In genomic region chr14:22837059-22837749, GRCh38 we compare ENCODE assay signal across 8 cellular contexts. TPM values are rescaled to one million over a fixed set of nuclear protein-coding genes. Genes with fewer than 3 reads are reported as not detected.
DNase-seq lines count a peak whose midpoint lies in the region; ATAC-seq and TF ChIP-seq lines count a peak whose summit lies in the region.

No MANE protein-coding gene starts in this region.

- peaks cover 53% of the 10 kb centered on the region for H3K4me1 Mint-ChIP-seq in chondrocyte (ENCODE audit: low read depth)

- peaks cover 25% of the 10 kb centered on the region for H3K36me3 Mint-ChIP-seq in chondrocyte (ENCODE audit: low read depth)

- H3K4me3 ChIP-seq in right lobe of liver: peak overlapping the region; percentile 66 to 82 (median 70)

- under 1% methylated on average over 34 of the region's 60 CpGs for WGBS in right lobe of liver (ENCODE audit: insufficient coverage, low coverage, low lambda C conversion rate, missing lambda C conversion rate)

- peaks cover 0 to 14% (median 1%) of the 10 kb centered on the region in 4 donors for H3K36me3 ChIP-seq in right lobe of liver

- peak; percentile 68 to 82 (median 76) for ATAC-seq in right lobe of liver

- TF ChIP-seq POLR2A in right lobe of liver (IDR thresholded peaks at IDR 0.05): peak; percentile 8

- peak overlapping the region; percentile 99 for H3K27ac Mint-ChIP-seq in chondrocyte (ENCODE audit: unreplicated experiment)

- peaks cover 0 to 3% (median 0%) of the 10 kb centered on the region in 4 donors for H3K4me1 ChIP-seq in right lobe of liver

- H3K27me3 Mint-ChIP-seq in chondrocyte (ENCODE audit: low read depth): no peaks in the 10 kb centered on the region

- no peaks in the 10 kb centered on the region for H3K27me3 ChIP-seq in right lobe of liver

- TF ChIP-seq CTCF in chondrocyte (IDR thresholded peaks at IDR 0.05) (peak; percentile 44), right lobe of liver (IDR thresholded peaks at IDR 0.05) (no peak)

- H3K27ac ChIP-seq in right lobe of liver (peak overlapping the region; percentile 73 to 90 (median 84)), temporal lobe (ENCODE audit: low read depth, low read length) (peak overlapping the region; percentile 56)

- peak; percentile 36 for DNase-seq in D341Med (ENCODE audit: low spot score)
- DNase-seq in MV-4-11 (lab: John Stamatoyannopoulos, UW): peak; percentile 15
- no peak for DNase-seq in chondrocyte (ENCODE audit: low spot score)
- DNase-seq in right lobe of liver: peak; percentile 58 to 65 (median 61)
- DNase-seq in NCI-H1930 (lab: John Stamatoyannopoulos, UW): no peak
- DNase-seq in NCI-H1092 (lab: John Stamatoyannopoulos, UW): no peak
- DNase-seq in hippocampal formation (lab: John Stamatoyannopoulos, UW): no peak

- H3K9me3 ChIP-seq in right lobe of liver: no peaks in the 10 kb centered on the region

- intact Hi-C loops in right lobe of liver (cut with DNase I): no loop called here

- H3K9me3 Mint-ChIP-seq in chondrocyte (ENCODE audit: low read depth): no peaks in the 10 kb centered on the region

- H3K4me3 Mint-ChIP-seq in chondrocyte (ENCODE audit: unreplicated experiment): peak overlapping the region; percentile 100

RNA-seq across cellular contexts. Expression of gene MMP14, which starts 0.8 kb away (rescaled TPM):
- total RNA-seq in chondrocyte (486 to 1,030 TPM (median 987 TPM) in 3 replicates), right lobe of liver (10 to 100 TPM in 4 of 6 experiments, 1 to 10 TPM in 2; 8.7 to 26.0 (median 12.8) TPM), temporal lobe (11.3 TPM)

RNA-seq across cellular contexts. Expression of gene MRPL52, which starts 7.5 kb away (rescaled TPM):
- total RNA-seq in chondrocyte: 71.5 to 93.2 TPM (median 74.7 TPM) in 3 replicates
- total RNA-seq in right lobe of liver: 10 to 100 TPM; 42.0 to 96.6 (median 47.6) TPM
- 19.9 TPM for total RNA-seq in temporal lobe

RNA-seq across cellular contexts. Expression of gene SLC7A7, which starts 22.0 kb away (rescaled TPM):
- total RNA-seq in chondrocyte (0.46 to 1.5 TPM (median 1.5 TPM) in 3 replicates), right lobe of liver (10 to 100 TPM in 2 of 6 experiments, 1 to 10 TPM in 4; 6.2 to 11.4 (median 7.3) TPM), temporal lobe (1.5 TPM)

RNA-seq across cellular contexts. Expression of gene LRP10, which starts 34.3 kb away (rescaled TPM):
- total RNA-seq in chondrocyte (124 to 168 TPM (median 167 TPM) in 3 replicates), right lobe of liver (10 to 100 TPM; 31.0 to 54.5 (median 44.6) TPM), temporal lobe (4.7 TPM)

RNA-seq across cellular contexts. Expression of gene REM2, which starts 45.8 kb away (rescaled TPM):
- total RNA-seq in chondrocyte (0.10 TPM in 1 of 3 replicates, not detected in the others), right lobe of liver (under 1 TPM in 2 of 6 experiments, not detected in 4; 0.10 to 0.12 TPM), temporal lobe (2.0 TPM)

Comparison
In these comparisons a context has a peak if more than half of its experiments do, and no peak if none do; other contexts are left out.
1. DNase-seq: peak in D341Med (single experiment), MV-4-11 (single experiment) and right lobe of liver (3 of 3); none in chondrocyte (single experiment), NCI-H1930 (0 of 2), NCI-H1092 (single experiment) and hippocampal formation (0 of 2).
2. RNA of gene MMP14, which starts 0.8 kb away (total RNA-seq): 486 to 1,030 TPM in chondrocyte; 8.7 to 26.0 TPM in right lobe of liver and 11.3 TPM in temporal lobe (single experiment); every median in the first group is over 10 times any median in the second.